2 cellular contexts compared by ENCODE assay signal in the genomic region with DNA sequence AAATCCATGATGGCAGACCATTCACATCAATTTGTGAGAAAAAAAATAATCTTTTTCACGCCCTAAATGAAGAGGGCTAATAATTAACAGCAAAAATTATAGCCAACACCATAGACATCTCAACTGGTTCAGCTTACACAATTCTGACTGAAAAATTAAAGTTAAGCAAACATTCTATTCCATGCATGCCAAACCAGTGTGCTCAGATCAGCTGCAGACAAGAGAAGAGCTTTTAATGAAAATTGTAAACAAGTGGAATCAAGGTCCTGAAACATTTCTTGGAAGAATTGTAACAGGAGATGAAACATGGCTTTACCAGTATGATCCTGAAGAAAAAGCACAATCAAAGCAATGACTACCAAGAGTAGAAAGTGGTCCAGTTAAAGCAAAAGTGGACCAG.
TF ChIP-seq lines count a peak whose summit lies in the region.

No MANE protein-coding gene starts in this region.

TF ChIP-seq in IMR-90, 13 proteins besides CTCF, POLR2A, EP300 and RAD21:
- no peak for TF ChIP-seq MAZ (IDR thresholded peaks at IDR 0.05; ENCODE audit: borderline replicate concordance, low read depth, low read length)
- TF ChIP-seq CEBPB (IDR thresholded peaks at IDR 0.05; ENCODE audit: low read depth, low read length), result no peak
- TF ChIP-seq, protein P1, sequence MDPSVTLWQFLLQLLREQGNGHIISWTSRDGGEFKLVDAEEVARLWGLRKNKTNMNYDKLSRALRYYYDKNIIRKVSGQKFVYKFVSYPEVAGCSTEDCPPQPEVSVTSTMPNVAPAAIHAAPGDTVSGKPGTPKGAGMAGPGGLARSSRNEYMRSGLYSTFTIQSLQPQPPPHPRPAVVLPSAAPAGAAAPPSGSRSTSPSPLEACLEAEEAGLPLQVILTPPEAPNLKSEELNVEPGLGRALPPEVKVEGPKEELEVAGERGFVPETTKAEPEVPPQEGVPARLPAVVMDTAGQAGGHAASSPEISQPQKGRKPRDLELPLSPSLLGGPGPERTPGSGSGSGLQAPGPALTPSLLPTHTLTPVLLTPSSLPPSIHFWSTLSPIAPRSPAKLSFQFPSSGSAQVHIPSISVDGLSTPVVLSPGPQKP (IDR thresholded peaks at IDR 0.05; ENCODE audit: borderline replicate concordance, low read depth, low read length), result no peak
- no peak for TF ChIP-seq MXI1 (IDR thresholded peaks at IDR 0.05; ENCODE audit: borderline replicate concordance, low read depth, low read length)
- no peak for TF ChIP-seq MAFK (IDR thresholded peaks at IDR 0.05; ENCODE audit: low read depth, low read length)
- TF ChIP-seq RCOR1 (IDR thresholded peaks at IDR 0.05; ENCODE audit: insufficient replicate concordance, low read length), result no peak
- no peak for TF ChIP-seq NFE2L2 (IDR thresholded peaks at IDR 0.05; ENCODE audit: low read depth, low read length)
- TF ChIP-seq CHD1 (IDR thresholded peaks at IDR 0.05; ENCODE audit: low read depth, low read length), result no peak
- TF ChIP-seq RFX5 (IDR thresholded peaks at IDR 0.05; ENCODE audit: low read depth, low read length), result no peak
- TF ChIP-seq BHLHE40 (IDR thresholded peaks at IDR 0.05; ENCODE audit: low read depth, low read length), result no peak
TF ChIP-seq in IMR-90: peak in this region for 0.

TF ChIP-seq in endothelial cell of umbilical vein, 7 proteins besides CTCF, POLR2A, EP300 and RAD21:
- TF ChIP-seq MYC (IDR thresholded peaks at IDR 0.05; ENCODE audit: low read depth, low read length) (no peak), JUN (IDR thresholded peaks at IDR 0.05; ENCODE audit: borderline replicate concordance, insufficient read depth, insufficient read length, low read depth) (no peak), EZH2 (IDR thresholded peaks at IDR 0.05; ENCODE audit: borderline replicate concordance, low read depth, low read length, severe bottlenecking) (no peak), FOS (IDR thresholded peaks at IDR 0.05; ENCODE audit: borderline replicate concordance, insufficient read depth, low read length) (no peak), GATA2 (IDR thresholded peaks at IDR 0.05; ENCODE audit: insufficient read depth, insufficient read length, low read depth, low read length) (no peak), POLR2AphosphoS5 (IDR thresholded peaks at IDR 0.05; ENCODE audit: insufficient read depth, low read depth, low read length) (no peak)
- TF ChIP-seq, protein P2, sequence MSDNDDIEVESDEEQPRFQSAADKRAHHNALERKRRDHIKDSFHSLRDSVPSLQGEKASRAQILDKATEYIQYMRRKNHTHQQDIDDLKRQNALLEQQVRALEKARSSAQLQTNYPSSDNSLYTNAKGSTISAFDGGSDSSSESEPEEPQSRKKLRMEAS (IDR thresholded peaks at IDR 0.05; ENCODE audit: insufficient read depth, insufficient read length), result no peak
TF ChIP-seq in endothelial cell of umbilical vein: peak in this region for 0.
